In genomic region chr12:4164591-4165558, GRCh38 we compare ENCODE assay signal across 8 cellular contexts.
DNase-seq lines count a peak whose midpoint lies in the region; ATAC-seq and TF ChIP-seq lines count a peak whose summit lies in the region.

No MANE protein-coding gene starts in this region.

- H3K27ac ChIP-seq in adrenal gland (peak overlapping the region in 3 of 5 donors; percentile 41 to 82 (median 52)), hepatocyte (peak overlapping the region; percentile 97), PC-9 (no peak overlapping the region)

- H3K4me1 ChIP-seq in adrenal gland (replicated peaks in 1 of 2) = peaks cover 0 to 2% of the 10 kb centered on the region in 2 donors
- H3K4me1 ChIP-seq in hepatocyte (ENCODE audit: insufficient read depth) = peaks cover 6% of the 10 kb centered on the region
- no peaks in the 10 kb centered on the region for H3K4me1 ChIP-seq in PC-9 (replicated peaks; ENCODE audit: insufficient read depth)

- intact Hi-C loops in adrenal gland (cut with DNase I) = no loop called here
- intact Hi-C loops in PC-9 (cut with micrococcal nuclease; ENCODE audit: unreplicated experiment) = no loop called here

- TF ChIP-seq POLR2A in adrenal gland (IDR thresholded peaks at IDR 0.05) = peak in 1 of 2 donors; percentile 16

- DNase-seq in AG09319 (ENCODE audit: extremely low read depth, low read depth) (peak; percentile 25), RPMI7951 (ENCODE audit: low read depth) (peak; percentile 30), adrenal gland (peak; percentile 35 to 63 (median 55)), hepatocyte (ENCODE audit: low spot score) (peak; percentile 75), skeletal muscle cell (ENCODE audit: low read depth) (peak; percentile 65), HEK293T (ENCODE audit: extremely low spot score) (no peak), PC-9 (no peak)

- no peaks in the 10 kb centered on the region for H3K79me2 ChIP-seq in hepatocyte
- H3K79me2 ChIP-seq in PC-9 (ENCODE audit: low read depth) = no peaks in the 10 kb centered on the region

- H3K36me3 ChIP-seq in adrenal gland (replicated peaks in 1 of 2) = no peaks in the 10 kb centered on the region
- H3K36me3 ChIP-seq in hepatocyte (replicated peaks; ENCODE audit: insufficient read depth, low read depth) = no peaks in the 10 kb centered on the region
- H3K36me3 ChIP-seq in PC-9 (ENCODE audit: low read depth) = no peaks in the 10 kb centered on the region

- peak; percentile 57 for ATAC-seq in GM21360 (IDR thresholded peaks at IDR 0.05; ENCODE audit: unreplicated experiment)

- H4K20me1 ChIP-seq in hepatocyte (ENCODE audit: insufficient read depth, poor library complexity, severe bottlenecking) (no peaks in the 10 kb centered on the region), PC-9 (ENCODE audit: insufficient read depth) (no peaks in the 10 kb centered on the region)

- H2AFZ ChIP-seq in hepatocyte (peak overlapping the region; percentile 86), PC-9 (no peak overlapping the region)

- no peaks in the 10 kb centered on the region for H3K9me2 ChIP-seq in hepatocyte (replicated peaks; ENCODE audit: insufficient read depth)
- no peaks in the 10 kb centered on the region for H3K9me2 ChIP-seq in PC-9 (ENCODE audit: insufficient read depth)

- POLR2A ChIA-PET in HEK293T (lab: Yijun Ruan, JAX) (no interaction called here), PC-9 (lab: Charles Lee; ENCODE audit: unreplicated experiment) (no interaction called here)

- BruUV-seq in PC-9 (replicated peaks; lab: Mats Ljungman, UMichigan) = no TSS peak

- no peaks in the 10 kb centered on the region for H3F3A ChIP-seq in PC-9 (ENCODE audit: insufficient read depth, low read depth)

- no peak for TF ChIP-seq CTCF in AG09319 (IDR thresholded peaks at IDR 0.05; ENCODE audit: low read depth, low read length)
- TF ChIP-seq CTCF in adrenal gland (IDR thresholded peaks at IDR 0.05) = no peak
- TF ChIP-seq CTCF in hepatocyte (IDR thresholded peaks at IDR 0.05; ENCODE audit: poor library complexity) = no peak
- TF ChIP-seq CTCF in PC-9 (conservative IDR thresholded peaks at IDR 0.05) = no peak

- no peaks in the 10 kb centered on the region for H3K27me3 ChIP-seq in adrenal gland
- H3K27me3 ChIP-seq in hepatocyte = no peaks in the 10 kb centered on the region
- peaks cover 66% of the 10 kb centered on the region for H3K27me3 ChIP-seq in PC-9 (ENCODE audit: insufficient read depth, low read depth)

- H3K4me3 ChIP-seq in adrenal gland = peak overlapping the region in 3 of 4 donors; percentile 11 to 57 (median 15)
- peak overlapping the region; percentile 24 for H3K4me3 ChIP-seq in hepatocyte
- H3K4me3 ChIP-seq in skeletal muscle cell (ENCODE audit: low read depth, low read length) = peak overlapping the region; percentile 48
- no peak overlapping the region for H3K4me3 ChIP-seq in PC-9

- CTCF ChIA-PET in HEK293T (lab: Yijun Ruan, JAX) = no interaction called here
- CTCF ChIA-PET in PC-9 (lab: Charles Lee) = interaction anchor here (0.7 kb wide), 1 partner anchor 483 kb away, joined by 5 read pairs; no protein-coding TSS in a partner anchor

- 12 to 26% (median 19%) methylated on average over 16 to 61 of the region's 61 CpGs for WGBS in adrenal gland, 4 donors
- 21% methylated on average over 48 of the region's 61 CpGs for WGBS in hepatocyte (ENCODE audit: low lambda C conversion rate, missing lambda C conversion rate)

- H3K4me2 ChIP-seq in hepatocyte = peak overlapping the region; percentile 86
- no peak overlapping the region for H3K4me2 ChIP-seq in PC-9

- H3K9me3 ChIP-seq in adrenal gland (replicated peaks in 1 of 3) (no peaks in the 10 kb centered on the region), hepatocyte (ENCODE audit: low read depth) (no peaks in the 10 kb centered on the region), PC-9 (ENCODE audit: insufficient read depth, low read depth) (no peaks in the 10 kb centered on the region)

TF ChIP-seq in HEK293T, 16 proteins besides CTCF, POLR2A, EP300 and RAD21:
- TF ChIP-seq FOXM1 (IDR thresholded peaks at IDR 0.05; ENCODE audit: borderline replicate concordance) = no peak
- no peak for TF ChIP-seq HDGF (IDR thresholded peaks at IDR 0.05; ENCODE audit: borderline replicate concordance)
- no peak for TF ChIP-seq ARNT (IDR thresholded peaks at IDR 0.05)
- TF ChIP-seq L3MBTL2 (conservative IDR thresholded peaks at IDR 0.05) = no peak
- TF ChIP-seq LEF1 (IDR thresholded peaks at IDR 0.05; ENCODE audit: borderline replicate concordance) = no peak
- TF ChIP-seq NFRKB (IDR thresholded peaks at IDR 0.05) = no peak
- no peak for TF ChIP-seq FOXA1 (IDR thresholded peaks at IDR 0.05)
- no peak for TF ChIP-seq BHLHE40 (IDR thresholded peaks at IDR 0.05; ENCODE audit: borderline replicate concordance)
- TF ChIP-seq PKNOX1 (IDR thresholded peaks at IDR 0.05) = no peak
- no peak for TF ChIP-seq TARDBP (IDR thresholded peaks at IDR 0.05)
- no peak for TF ChIP-seq ELF4 (IDR thresholded peaks at IDR 0.05)
- no peak for TF ChIP-seq FOXK2 (IDR thresholded peaks at IDR 0.05)
- TF ChIP-seq SUZ12 (IDR thresholded peaks at IDR 0.05) = no peak
- TF ChIP-seq CTBP1 (IDR thresholded peaks at IDR 0.05; ENCODE audit: borderline replicate concordance) = no peak
- TF ChIP-seq ZNF384 (IDR thresholded peaks at IDR 0.05) = no peak
- TF ChIP-seq SP1 (IDR thresholded peaks at IDR 0.05) = no peak

Comparison
In these comparisons a context has a peak if more than half of its experiments do, and no peak if none do; other contexts are left out.
1. DNase-seq: peak in AG09319 (single experiment), RPMI7951 (single experiment), adrenal gland (7 of 7), hepatocyte (single experiment) and skeletal muscle cell (single experiment); none in HEK293T (single experiment) and PC-9 (0 of 2).